25 cellular contexts compared by ENCODE assay signal in the genomic region with DNA sequence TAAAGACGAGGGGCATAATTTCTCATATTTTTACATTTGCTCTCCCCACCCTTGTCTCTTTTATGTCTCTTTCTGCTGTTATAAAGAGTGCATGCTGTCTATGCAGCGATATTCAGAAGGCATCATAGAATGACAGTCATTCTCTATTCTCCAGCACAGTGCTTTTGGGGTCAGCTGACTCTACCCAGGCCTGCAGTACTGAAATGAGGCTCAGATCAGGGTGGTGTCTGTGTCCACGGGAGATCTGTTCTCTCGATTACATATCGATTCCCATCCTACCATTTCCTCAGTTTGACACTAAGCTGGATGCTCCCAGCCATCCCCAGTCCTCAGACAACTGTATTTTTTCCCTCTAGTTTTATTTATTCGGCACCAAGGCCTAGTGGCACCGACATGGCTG.
DNase-seq lines count a peak whose midpoint lies in the region; ATAC-seq and TF ChIP-seq lines count a peak whose summit lies in the region.
"Had no signal": no experiment of that assay in that cellular context is flagged by ENCODE, and none has a peak within 500 bp of the region (broad histone marks: within the 10 kb centered on the region; RNA-seq: fewer than 3 reads in every experiment).

No MANE protein-coding gene starts in this region.

- no peak for TF ChIP-seq EP300 in upper lobe of left lung (IDR thresholded peaks at IDR 0.05)

- POLR2A ChIA-PET in activated CD8-positive, alpha-beta T cell treated with anti-CD3 and anti-CD28 coated beads, Interleukin-2, amount 10 ng/mL, durations not matched to agents 7 days and 5 days (lab: Charles Lee), result interaction anchor here (1.0 kb wide), 1 partner anchor 17 kb away, joined by 6 read pairs; no protein-coding TSS in a partner anchor

- H3K4me1 ChIP-seq in lower lobe of right lung, result peaks cover 63% of the 10 kb centered on the region
- H3K4me1 ChIP-seq in upper lobe of left lung, result peaks cover 5 to 35% (median 26%) of the 10 kb centered on the region in 4 donors
- H3K4me1 ChIP-seq in psoas muscle, result no peaks in the 10 kb centered on the region
- H3K4me1 ChIP-seq: HAP-1, vagina had no signal

- peak overlapping the region; percentile 60 for H3K27ac ChIP-seq in lower lobe of right lung
- peak overlapping the region; percentile 9 to 81 (median 49) for H3K27ac ChIP-seq in upper lobe of left lung
- no peak overlapping the region for H3K27ac ChIP-seq in psoas muscle
- no peak overlapping the region for H3K27ac ChIP-seq in coronary artery
- H3K27ac ChIP-seq: BLaER1, ovary, thoracic aorta, vagina had no signal

- H3K4me3 Mint-ChIP-seq in activated naive CD4-positive, alpha-beta T cell treated with anti-CD3 and anti-CD28 coated beads, Interleukin-2, amount 10 ng/mL, durations not matched to agents 7 days and 5 days, result no peak overlapping the region
- H3K4me3 Mint-ChIP-seq in activated naive CD4-positive, alpha-beta T cell treated with anti-CD3 and anti-CD28 coated beads for 36 hours, result no peak overlapping the region
- H3K4me3 Mint-ChIP-seq in activated CD8-positive, alpha-beta T cell treated with anti-CD3 and anti-CD28 coated beads, Interleukin-2, amount 10 ng/mL, durations not matched to agents 7 days and 5 days, result no peak overlapping the region
- H3K4me3 Mint-ChIP-seq: activated B cell treated with CpG ODN at 0.5 μM for 24 hours; naive thymus-derived CD4-positive, alpha-beta T cell; stimulated activated memory B cell treated with anti-CD40 and anti-IgM and Interleukin-4, amounts not matched to agents 10 μg/mL and 1 μg/mL and 100 μg/mL, for 72 hours had no signal

- H3K36me3 ChIP-seq in lower lobe of right lung, result no peaks in the 10 kb centered on the region
- no peaks in the 10 kb centered on the region for H3K36me3 ChIP-seq in upper lobe of left lung
- H3K36me3 ChIP-seq in psoas muscle (ENCODE audit: insufficient read depth in 1 of 2, low read depth in 1 of 2), result no peaks in the 10 kb centered on the region
- H3K36me3 ChIP-seq: BLaER1, HAP-1, heart left ventricle, ovary, thoracic aorta, vagina had no signal

- CTCF ChIA-PET in activated naive CD4-positive, alpha-beta T cell treated with anti-CD3 and anti-CD28 coated beads, Interleukin-2, amount 10 ng/mL, durations not matched to agents 7 days and 5 days (lab: Charles Lee), result no interaction called here
- CTCF ChIA-PET in activated naive CD4-positive, alpha-beta T cell treated with anti-CD3 and anti-CD28 coated beads for 36 hours (lab: Charles Lee), result interaction anchor here (1.6 kb wide), 1 partner anchor 73 kb away, joined by 4 read pairs; no protein-coding TSS in a partner anchor
- CTCF ChIA-PET in activated CD8-positive, alpha-beta T cell treated with anti-CD3 and anti-CD28 coated beads, Interleukin-2, amount 10 ng/mL, durations not matched to agents 7 days and 5 days (lab: Charles Lee), result interaction anchor here (1.1 to 1.6 kb wide), 4 partner anchors 8 to 71 kb away, joined by 3 to 9 read pairs (median 4); partner anchors contain the start of gene PICALM

- H3K27ac Mint-ChIP-seq in activated naive CD4-positive, alpha-beta T cell treated with anti-CD3 and anti-CD28 coated beads, Interleukin-2, amount 10 ng/mL, durations not matched to agents 7 days and 5 days, result peak overlapping the region; percentile 51
- H3K27ac Mint-ChIP-seq in activated naive CD4-positive, alpha-beta T cell treated with anti-CD3 and anti-CD28 coated beads for 36 hours, result no peak overlapping the region
- H3K27ac Mint-ChIP-seq in activated CD8-positive, alpha-beta T cell treated with anti-CD3 and anti-CD28 coated beads, Interleukin-2, amount 10 ng/mL, durations not matched to agents 7 days and 5 days, result peak overlapping the region; percentile 32
- H3K27ac Mint-ChIP-seq: activated B cell treated with CpG ODN at 0.5 μM for 24 hours had no signal

- TF ChIP-seq POLR2A in upper lobe of left lung (IDR thresholded peaks at IDR 0.05), result no peak

- H3K9me3 ChIP-seq in lower lobe of right lung, result no peaks in the 10 kb centered on the region
- H3K9me3 ChIP-seq in upper lobe of left lung, result no peaks in the 10 kb centered on the region
- no peaks in the 10 kb centered on the region for H3K9me3 ChIP-seq in psoas muscle
- H3K9me3 ChIP-seq: BLaER1, body of pancreas, HAP-1, heart left ventricle, ovary, SK-N-SH, thoracic aorta, vagina had no signal

- ATAC-seq in activated CD8-positive, alpha-beta T cell treated with anti-CD3 and anti-CD28 coated beads, Interleukin-2, amount 10 ng/mL, durations not matched to agents 7 days and 5 days, result no peak
- ATAC-seq in lower lobe of right lung (no peak), upper lobe of left lung (ENCODE audit: low FRiP score in 2 of 2) (no peak), psoas muscle (no peak), GM21737 (IDR thresholded peaks at IDR 0.05; ENCODE audit: unreplicated experiment) (no peak)
- ATAC-seq: body of pancreas; heart left ventricle; naive thymus-derived CD4-positive, alpha-beta T cell; stimulated activated memory B cell treated with anti-CD40 and anti-IgM and Interleukin-4, amounts not matched to agents 10 μg/mL and 1 μg/mL and 100 μg/mL, for 72 hours had no signal

- TF ChIP-seq CTCF in lower lobe of right lung (IDR thresholded peaks at IDR 0.05) (no peak), upper lobe of left lung (IDR thresholded peaks at IDR 0.05) (no peak), psoas muscle (IDR thresholded peaks at IDR 0.05) (no peak), coronary artery (IDR thresholded peaks at IDR 0.05) (no peak)

- H3K4me3 ChIP-seq in lower lobe of right lung (no peak overlapping the region), upper lobe of left lung (no peak overlapping the region), psoas muscle (no peak overlapping the region), coronary artery (no peak overlapping the region)
- H3K4me3 ChIP-seq: BLaER1, body of pancreas, HAP-1, heart left ventricle, ovary, thoracic aorta, vagina had no signal

- no peaks in the 10 kb centered on the region for H3K9me3 Mint-ChIP-seq in activated naive CD4-positive, alpha-beta T cell treated with anti-CD3 and anti-CD28 coated beads, Interleukin-2, amount 10 ng/mL, durations not matched to agents 7 days and 5 days
- no peaks in the 10 kb centered on the region for H3K9me3 Mint-ChIP-seq in activated naive CD4-positive, alpha-beta T cell treated with anti-CD3 and anti-CD28 coated beads for 36 hours
- peaks cover 8% of the 10 kb centered on the region for H3K9me3 Mint-ChIP-seq in activated CD8-positive, alpha-beta T cell treated with anti-CD3 and anti-CD28 coated beads, Interleukin-2, amount 10 ng/mL, durations not matched to agents 7 days and 5 days (ENCODE audit: insufficient read depth)
- H3K9me3 Mint-ChIP-seq: activated B cell treated with CpG ODN at 0.5 μM for 24 hours; stimulated activated memory B cell treated with anti-CD40 and anti-IgM and Interleukin-4, amounts not matched to agents 10 μg/mL and 1 μg/mL and 100 μg/mL, for 72 hours had no signal

- intact Hi-C loops in activated naive CD4-positive, alpha-beta T cell treated with anti-CD3 and anti-CD28 coated beads for 36 hours (cut with micrococcal nuclease), result no loop called here
- intact Hi-C loops in lower lobe of right lung (cut with DNase I), result no loop called here
- intact Hi-C loops in psoas muscle (cut with DNase I), result no loop called here

- H3K27me3 ChIP-seq in lower lobe of right lung (ENCODE audit: low read depth) (no peaks in the 10 kb centered on the region), upper lobe of left lung (no peaks in the 10 kb centered on the region), psoas muscle (ENCODE audit: insufficient read depth in 3 of 3, low read length in 2 of 3) (no peaks in the 10 kb centered on the region)
- H3K27me3 ChIP-seq: BLaER1, body of pancreas, heart left ventricle, ovary, vagina had no signal

- no peak for DNase-seq in activated naive CD4-positive, alpha-beta T cell treated with anti-CD3 and anti-CD28 coated beads, Interleukin-2, amount 10 ng/mL, durations not matched to agents 7 days and 5 days
- no peak for DNase-seq in activated naive CD4-positive, alpha-beta T cell treated with anti-CD3 and anti-CD28 coated beads for 36 hours
- no peak for DNase-seq in activated CD8-positive, alpha-beta T cell treated with anti-CD3 and anti-CD28 coated beads, Interleukin-2, amount 10 ng/mL, durations not matched to agents 7 days and 5 days
- DNase-seq in lower lobe of right lung (no peak), upper lobe of left lung (no peak), psoas muscle (no peak), coronary artery (ENCODE audit: low spot score) (no peak)
- DNase-seq: activated B cell treated with CpG ODN at 0.5 μM for 24 hours; body of pancreas; effector CD8-positive, alpha-beta T cell; EL; heart left ventricle; IMR-90; naive thymus-derived CD4-positive, alpha-beta T cell; NCI-H1105 treated with DMSO at 0.1 percent for 48 hours; NCI-H774; ovary; SK-N-SH; stimulated activated CD4-positive, alpha-beta T cell treated with anti-CD3 and anti-CD28 coated beads, Interleukin-2, amount 100 ng/mL, for 48 hours had no signal

- 89 to 95% methylated on average over 7 of the region's 7 CpGs for WGBS in upper lobe of left lung, 2 donors
- WGBS in psoas muscle, 3 donors, result 86 to 93% (median 86%) methylated on average over 7 of the region's 7 CpGs

- H3K4me1 Mint-ChIP-seq in activated naive CD4-positive, alpha-beta T cell treated with anti-CD3 and anti-CD28 coated beads, Interleukin-2, amount 10 ng/mL, durations not matched to agents 7 days and 5 days, result peaks cover 68% of the 10 kb centered on the region
- peaks cover 13% of the 10 kb centered on the region for H3K4me1 Mint-ChIP-seq in activated naive CD4-positive, alpha-beta T cell treated with anti-CD3 and anti-CD28 coated beads for 36 hours (ENCODE audit: low read depth)
- peaks cover 73% of the 10 kb centered on the region for H3K4me1 Mint-ChIP-seq in activated CD8-positive, alpha-beta T cell treated with anti-CD3 and anti-CD28 coated beads, Interleukin-2, amount 10 ng/mL, durations not matched to agents 7 days and 5 days (ENCODE audit: low read depth)

- H3K27me3 Mint-ChIP-seq in activated naive CD4-positive, alpha-beta T cell treated with anti-CD3 and anti-CD28 coated beads, Interleukin-2, amount 10 ng/mL, durations not matched to agents 7 days and 5 days, result no peaks in the 10 kb centered on the region
- no peaks in the 10 kb centered on the region for H3K27me3 Mint-ChIP-seq in activated naive CD4-positive, alpha-beta T cell treated with anti-CD3 and anti-CD28 coated beads for 36 hours (ENCODE audit: low read depth)
- no peaks in the 10 kb centered on the region for H3K27me3 Mint-ChIP-seq in activated CD8-positive, alpha-beta T cell treated with anti-CD3 and anti-CD28 coated beads, Interleukin-2, amount 10 ng/mL, durations not matched to agents 7 days and 5 days (ENCODE audit: low read depth)
- H3K27me3 Mint-ChIP-seq: activated B cell treated with CpG ODN at 0.5 μM for 24 hours; naive thymus-derived CD4-positive, alpha-beta T cell; stimulated activated memory B cell treated with anti-CD40 and anti-IgM and Interleukin-4, amounts not matched to agents 10 μg/mL and 1 μg/mL and 100 μg/mL, for 72 hours had no signal

- H3K36me3 Mint-ChIP-seq in activated naive CD4-positive, alpha-beta T cell treated with anti-CD3 and anti-CD28 coated beads, Interleukin-2, amount 10 ng/mL, durations not matched to agents 7 days and 5 days, result peaks cover 12% of the 10 kb centered on the region
- H3K36me3 Mint-ChIP-seq in activated naive CD4-positive, alpha-beta T cell treated with anti-CD3 and anti-CD28 coated beads for 36 hours (ENCODE audit: low read depth), result no peaks in the 10 kb centered on the region
- H3K36me3 Mint-ChIP-seq in activated CD8-positive, alpha-beta T cell treated with anti-CD3 and anti-CD28 coated beads, Interleukin-2, amount 10 ng/mL, durations not matched to agents 7 days and 5 days (ENCODE audit: low read depth), result peaks cover 20% of the 10 kb centered on the region
- H3K36me3 Mint-ChIP-seq: stimulated activated memory B cell treated with anti-CD40 and anti-IgM and Interleukin-4, amounts not matched to agents 10 μg/mL and 1 μg/mL and 100 μg/mL, for 72 hours had no signal

Comparison
In these comparisons a context has a peak if more than half of its experiments do, and no peak if none do; other contexts are left out.
1. H3K27ac ChIP-seq: peak in lower lobe of right lung (single experiment) and upper lobe of left lung (4 of 4); none in psoas muscle (single experiment) and coronary artery (0 of 2).